ENCODE assay signal across 24 cellular contexts in the genomic region with DNA sequence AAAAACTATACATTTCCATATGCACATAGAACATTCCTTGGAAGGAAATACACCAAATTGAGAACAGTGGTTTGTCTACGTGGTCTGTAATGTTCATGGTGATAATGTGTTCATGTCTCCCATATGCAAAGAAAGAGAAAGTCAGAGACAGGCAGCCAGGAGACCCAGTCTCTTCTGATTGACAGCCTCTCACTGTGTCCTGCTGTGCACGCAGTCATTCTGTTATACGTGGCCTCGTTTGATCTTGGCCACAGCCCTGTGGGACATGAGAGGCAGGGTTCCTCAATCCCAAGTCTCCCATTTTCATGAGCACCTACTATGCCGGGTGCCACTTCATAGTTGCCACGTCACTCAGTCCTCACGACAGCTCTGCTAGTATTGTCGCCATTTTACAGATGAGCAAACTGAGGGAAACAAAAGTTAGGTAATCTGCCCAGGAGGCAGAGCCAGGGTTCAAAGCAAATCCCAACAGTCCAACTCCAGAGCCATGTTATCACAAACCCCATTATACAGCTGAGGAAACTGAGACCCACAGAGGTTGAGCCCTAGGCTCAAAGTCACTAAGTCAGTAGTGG. TPM values are rescaled to one million over a fixed set of nuclear protein-coding genes. Genes with fewer than 3 reads are reported as not detected.
A peak's percentile ranks its signal among the peaks of the same experiment; 100 is the strongest.
DNase-seq lines count a peak whose midpoint lies in the region; ATAC-seq, FAIRE-seq and TF ChIP-seq lines count a peak whose summit lies in the region.
"Had no signal": no experiment of that assay in that cellular context is flagged by ENCODE, and none has a peak within 500 bp of the region (broad histone marks: within the 10 kb centered on the region; RNA-seq: fewer than 3 reads in every experiment).

No MANE protein-coding gene starts in this region.

- TF ChIP-seq RAD21 in GM12878 (IDR thresholded peaks at IDR 0.05; ENCODE audit: insufficient read depth, low read depth, low read length), result no peak

- no peak for TF ChIP-seq EP300 in GM12878 (IDR thresholded peaks at IDR 0.05; ENCODE audit: borderline replicate concordance in 1 of 2, control insufficient read depth in 1 of 2, low read depth in 2 of 2, low read length in 2 of 2)
- TF ChIP-seq EP300 in sigmoid colon (IDR thresholded peaks at IDR 0.05), result no peak

- H3K27me3 Mint-ChIP-seq in endodermal cell (ENCODE audit: insufficient read depth), result peaks cover 31% of the 10 kb centered on the region

- H3K27me3 ChIP-seq in heart right ventricle, result peaks cover 0 to 21% (median 0%) of the 10 kb centered on the region in 7 donors
- H3K27me3 ChIP-seq in GM12878 (replicated peaks in 1 of 2; ENCODE audit: control insufficient read depth in 2 of 2, insufficient read depth in 2 of 2, low read length in 1 of 2), result peaks cover 0 to 19% of the 10 kb centered on the region in 2 experiments; a peak in 3 of 4 replicates
- peaks cover 27% of the 10 kb centered on the region for H3K27me3 ChIP-seq in endodermal cell (ENCODE audit: control insufficient read depth, insufficient read depth, low read length, poor library complexity, severe bottlenecking)
- H3K27me3 ChIP-seq in sigmoid colon, result peaks cover 0 to 10% (median 0%) of the 10 kb centered on the region in 3 donors
- H3K27me3 ChIP-seq: BLaER1 had no signal

- intact Hi-C loops in cardiac septum (cut with DNase I) (no loop called here), heart right ventricle (cut with DNase I) (loop anchor here in 4 of 10 donors (2.0 to 10.0 kb wide), 4 partner anchors 42 to 506 kb away; no protein-coding TSS in a partner anchor), GM12878 (cut with micrococcal nuclease; ENCODE audit: unreplicated experiment) (loop anchor here (10.0 kb wide), 1 partner anchor 506 kb away; no protein-coding TSS in a partner anchor), sigmoid colon (cut with DNase I) (no loop called here)

- no peak overlapping the region for H3K9ac ChIP-seq in GM12878 (ENCODE audit: control insufficient read depth, insufficient read depth, low read length)
- no peak overlapping the region for H3K9ac ChIP-seq in endodermal cell (ENCODE audit: extremely low read depth, low read length, poor library complexity, severe bottlenecking)
- H3K9ac ChIP-seq: BLaER1 had no signal

- peaks cover 0 to 5% (median 0%) of the 10 kb centered on the region in 9 donors for H3K4me1 ChIP-seq in heart right ventricle
- H3K4me1 ChIP-seq in GM12878 (ENCODE audit: control insufficient read depth, insufficient read depth, low read length), result no peaks in the 10 kb centered on the region
- no peaks in the 10 kb centered on the region for H3K4me1 ChIP-seq in endodermal cell (ENCODE audit: control insufficient read depth, insufficient read depth, low read length)
- no peaks in the 10 kb centered on the region for H3K4me1 ChIP-seq in sigmoid colon

- ATAC-seq in heart right ventricle (no peak), GM12878 (no peak), GM21526 (IDR thresholded peaks at IDR 0.05; ENCODE audit: low FRiP score, unreplicated experiment) (no peak)
- ATAC-seq: CD8-positive, alpha-beta T cell had no signal

- H3K4me1 Mint-ChIP-seq in endodermal cell, result no peaks in the 10 kb centered on the region
- H3K4me1 Mint-ChIP-seq: CD4-positive, CD25-positive, alpha-beta regulatory T cell had no signal

- no TSS peak for BruUV-seq in GM12878 (replicated peaks; lab: Mats Ljungman, UMichigan)

- H2AFZ ChIP-seq in GM12878 (ENCODE audit: control insufficient read depth, low read depth, low read length), result no peak overlapping the region

- FAIRE-seq in GM12878 (lab: Jason Lieb, UNC), result no peak
- FAIRE-seq: A204.1, G401.6, GM18507 had no signal

- H3K9me3 ChIP-seq in heart right ventricle, result no peaks in the 10 kb centered on the region
- no peaks in the 10 kb centered on the region for H3K9me3 ChIP-seq in GM12878 (replicated peaks; ENCODE audit: control insufficient read depth, insufficient read depth, low read length)
- no peaks in the 10 kb centered on the region for H3K9me3 ChIP-seq in endodermal cell (ENCODE audit: control insufficient read depth, low read length)
- no peaks in the 10 kb centered on the region for H3K9me3 ChIP-seq in sigmoid colon
- H3K9me3 ChIP-seq: BLaER1, Caco-2 had no signal

- H3K27ac Mint-ChIP-seq in endodermal cell, result no peak overlapping the region
- H3K27ac Mint-ChIP-seq: B cell; CD4-positive, CD25-positive, alpha-beta regulatory T cell; CD8-positive, alpha-beta T cell; HFFc6 had no signal

- DNase-seq in cardiac septum (ENCODE audit: low spot score) (peak; percentile 14), heart right ventricle (no peak), GM12878 (ENCODE audit: low read depth, low spot score) (no peak), endodermal cell (peak; percentile 16), sigmoid colon (peak; percentile 35), pons (ENCODE audit: low spot score) (no peak), KBM-7 (no peak)
- DNase-seq: CD4-positive, CD25-positive, alpha-beta regulatory T cell; CD8-positive, alpha-beta T cell; DMS153; DND-41; GOT3; H7; HCEC 1CT; HFFc6 had no signal

- H4K20me1 ChIP-seq in GM12878 (ENCODE audit: control insufficient read depth, insufficient read depth), result no peaks in the 10 kb centered on the region
- H4K20me1 ChIP-seq: BLaER1 had no signal

- CTCF ChIA-PET in GM12878 (lab: Yijun Ruan, JAX), result interaction anchor here (1.0 to 1.7 kb wide), 4 partner anchors 8 to 181 kb away, joined by 4 to 6 read pairs (median 4); no protein-coding TSS in a partner anchor

- no peak for TF ChIP-seq CTCF in heart right ventricle (IDR thresholded peaks at IDR 0.05)
- TF ChIP-seq CTCF in GM12878 (IDR thresholded peaks at IDR 0.05 in 2 of 3, conservative IDR thresholded peaks at IDR 0.05 in 1 of 3; ENCODE audit: control insufficient read depth in 2 of 3, extremely low read depth in 1 of 3, insufficient read depth in 1 of 3, low read depth in 3 of 3, low read length in 3 of 3), result no peak
- no peak for TF ChIP-seq CTCF in endodermal cell (conservative IDR thresholded peaks at IDR 0.05)
- TF ChIP-seq CTCF in sigmoid colon (IDR thresholded peaks at IDR 0.05), result no peak

- no peak overlapping the region for H3K4me3 Mint-ChIP-seq in endodermal cell
- H3K4me3 Mint-ChIP-seq: B cell; CD4-positive, CD25-positive, alpha-beta regulatory T cell; CD8-positive, alpha-beta T cell; HFFc6 had no signal

- H3K36me3 Mint-ChIP-seq in endodermal cell (ENCODE audit: low read depth), result no peaks in the 10 kb centered on the region
- H3K36me3 Mint-ChIP-seq: CD4-positive, CD25-positive, alpha-beta regulatory T cell; CD8-positive, alpha-beta T cell had no signal

- POLR2A ChIA-PET in GM12878 (lab: Charles Lee), result no interaction called here

- H3K36me3 ChIP-seq in heart right ventricle, result no peaks in the 10 kb centered on the region
- no peaks in the 10 kb centered on the region for H3K36me3 ChIP-seq in GM12878 (ENCODE audit: control insufficient read depth in 2 of 2, insufficient read depth in 2 of 2, low read length in 1 of 2)
- H3K36me3 ChIP-seq in endodermal cell (ENCODE audit: control insufficient read depth, insufficient read depth, low read length), result no peaks in the 10 kb centered on the region
- H3K36me3 ChIP-seq in sigmoid colon, result no peaks in the 10 kb centered on the region
- H3K36me3 ChIP-seq: BLaER1 had no signal

- in situ Hi-C loops in GM12878 (cut with MboI) (loop anchor here (10.0 kb wide), 1 partner anchor 316 kb away; no protein-coding TSS in a partner anchor), KBM-7 (cut with MboI; ENCODE audit: low pct_unique_long_range_greater_than_20kb, low sequenced_read_pairs) (no loop called here)

- RAD21 ChIA-PET in GM12878 (lab: Charles Lee; ENCODE audit: unreplicated experiment), result interaction anchor here (1.2 kb wide), 1 partner anchor 70 kb away, joined by 3 read pairs; a partner anchor contains a TSS

- no peak overlapping the region for H3K27ac ChIP-seq in heart right ventricle
- no peak overlapping the region for H3K27ac ChIP-seq in GM12878 (ENCODE audit: control insufficient read depth, insufficient read depth)
- no peak overlapping the region for H3K27ac ChIP-seq in endodermal cell (ENCODE audit: low read depth, low read length)
- H3K27ac ChIP-seq in sigmoid colon, result no peak overlapping the region
- H3K27ac ChIP-seq: 22Rv1, BLaER1, C4-2B had no signal

- 77 to 79% methylated on average over 8 of the region's 8 CpGs for WGBS in heart right ventricle, 2 donors
- WGBS in GM12878 (ENCODE audit: insufficient coverage, insufficient replicate concordance, low lambda C conversion rate, missing lambda C conversion rate), result 37% methylated on average over 8 of the region's 8 CpGs
- WGBS in endodermal cell (ENCODE audit: insufficient coverage in 1 of 2, insufficient read length in 1 of 2), 2 experiments, result 77 to 84% methylated on average over 7 to 8 of the region's 8 CpGs
- WGBS in sigmoid colon, 2 donors, result 82 to 89% methylated on average over 8 of the region's 8 CpGs

- H3K4me3 ChIP-seq in heart right ventricle, result no peak overlapping the region
- H3K4me3 ChIP-seq in GM12878, result no peak overlapping the region
- no peak overlapping the region for H3K4me3 ChIP-seq in endodermal cell (ENCODE audit: low read length)
- no peak overlapping the region for H3K4me3 ChIP-seq in sigmoid colon
- H3K4me3 ChIP-seq: BLaER1 had no signal

- SMC1A ChIA-PET in GM12878 (lab: Charles Lee; ENCODE audit: uncharacterized antibody, unreplicated experiment), result interaction anchor here (0.6 kb wide), 1 partner anchor 11 kb away, joined by 3 read pairs; no protein-coding TSS in a partner anchor

- TF ChIP-seq POLR2A in GM12878 (IDR thresholded peaks at IDR 0.05; ENCODE audit: low read depth, low read length) (no peak), sigmoid colon (IDR thresholded peaks at IDR 0.05) (no peak)

- no peak overlapping the region for H3K4me2 ChIP-seq in GM12878 (ENCODE audit: control insufficient read depth, insufficient read depth)
- H3K4me2 ChIP-seq: BLaER1 had no signal

- no peaks in the 10 kb centered on the region for H3K9me3 Mint-ChIP-seq in endodermal cell
- H3K9me3 Mint-ChIP-seq: CD4-positive, CD25-positive, alpha-beta regulatory T cell; CD8-positive, alpha-beta T cell; HFFc6 had no signal

- no peaks in the 10 kb centered on the region for H3K79me2 ChIP-seq in GM12878 (ENCODE audit: control insufficient read depth, insufficient read depth, low read length)

RNA-seq across cellular contexts. Expression of a gene that starts 7.9 kb away (rescaled TPM):
- total RNA-seq in cardiac septum (9.3 TPM), heart right ventricle (1 to 10 TPM; 1.1 to 7.7 (median 4.6) TPM), GM12878 (2014; rRNA removed) (0.22 and 0.40 TPM in 2 replicates), GM12878 (2014; rRNA removed; fragmentation: Illumina TruSeq; extraction: Trizol) (0.14 and 0.22 TPM in 2 replicates), GM12878 (2021) (0.16 and 0.26 TPM in 2 replicates), endodermal cell (1 to 10 TPM; 2.1 to 4.2 TPM), sigmoid colon (1 to 10 TPM; 3.0 to 7.2 (median 3.7) TPM)
- polyA plus RNA-seq in heart right ventricle (1 to 10 TPM; 1.6 to 7.2 TPM), GM12878 (2011; rRNA removed) (0.04 and 0.12 TPM in 2 replicates), GM12878 (2014; fragmentation: Illumina TruSeq; extraction: Trizol) (0.03 and 0.13 TPM in 2 replicates), GM12878 (2014; fragmentation: Nextera tagmentation; extraction: Ambion mirVana) (under 1 TPM in 1 of 2 experiments, not detected in 1; 0.09 TPM), GM12878 (2014; rRNA removed) (0.15 and 0.34 TPM in 2 replicates), GM12878 (2016; fragmentation: Nextera tagmentation; extraction: Ambion mirVana) (under 1 TPM; 0.12 to 0.15 TPM), sigmoid colon (1 to 10 TPM; 1.5 to 2.1 (median 1.8) TPM)
- 0.65 and 1.0 TPM in 2 replicates for total RNA-seq in GM12878 (2013; cell fraction: nucleolus; rRNA removed)
- polyA plus RNA-seq in GM12878 (2011; ENCODE audit: low read depth), result 0.05 TPM
- polyA plus RNA-seq in GM12878 (2011; cell fraction: cytosol; rRNA removed), result 0.10 and 0.12 TPM in 2 replicates
- polyA plus RNA-seq in GM12878 (2011; cell fraction: nucleus; rRNA removed), result 0.31 and 0.37 TPM in 2 replicates
- polyA plus RNA-seq in GM12878 (2012), result 0.18 and 0.25 TPM in 2 replicates
- polyA minus RNA-seq in GM12878 (2011; rRNA and poly(A)+ RNA removed), result 0.05 TPM in 1 of 2 replicates, not detected in the other
- not detected in 2 replicates for polyA minus RNA-seq in GM12878 (2011; cell fraction: cytosol; rRNA and poly(A)+ RNA removed)
- 0.10 TPM in 1 of 2 replicates, not detected in the other for polyA minus RNA-seq in GM12878 (2011; cell fraction: nucleus; rRNA and poly(A)+ RNA removed)
- 9.2 TPM for polyA plus RNA-seq in endodermal cell (2013, experiment 1 of 2)
- polyA plus RNA-seq in endodermal cell (2013, experiment 2 of 2), result 10.8 TPM

Comparison
In these comparisons a context has a peak if more than half of its experiments do, and no peak if none do; other contexts are left out.
1. DNase-seq: peak in cardiac septum (single experiment), endodermal cell (single experiment) and sigmoid colon (single experiment); none in heart right ventricle (0 of 2), GM12878 (single experiment), pons (single experiment) and KBM-7 (single experiment).